ENCODE assay signal across 8 cellular contexts in genomic region chr3:152474585-152474984, GRCh38.
DNase-seq lines count a peak whose midpoint lies in the region; ATAC-seq and TF ChIP-seq lines count a peak whose summit lies in the region.

No MANE protein-coding gene starts in this region.

- ATAC-seq in GM19328 (IDR thresholded peaks at IDR 0.05; ENCODE audit: unreplicated experiment) (peak; percentile 68), HG03521 (IDR thresholded peaks at IDR 0.05; ENCODE audit: unreplicated experiment) (peak; percentile 64), HG03039 (IDR thresholded peaks at IDR 0.05; ENCODE audit: unreplicated experiment) (no peak)

- TF ChIP-seq CTCF in sigmoid colon (IDR thresholded peaks at IDR 0.05) (peak in 3 of 4 experiments; percentile 13 to 50 (median 23)), suprapubic skin (IDR thresholded peaks at IDR 0.05) (peak in 1 of 2 donors; percentile 28)

- H3K36me3 ChIP-seq in SJCRH30 = no peaks in the 10 kb centered on the region
- no peaks in the 10 kb centered on the region for H3K36me3 ChIP-seq in sigmoid colon
- no peaks in the 10 kb centered on the region for H3K36me3 ChIP-seq in suprapubic skin

- no peak for TF ChIP-seq EP300 in sigmoid colon (IDR thresholded peaks at IDR 0.05)
- no peak for TF ChIP-seq EP300 in suprapubic skin (IDR thresholded peaks at IDR 0.05)

- intact Hi-C loops in sigmoid colon (cut with DNase I) = loop anchor here (5.0 kb wide), 1 partner anchor 48 kb away; no protein-coding TSS in a partner anchor

- no peak overlapping the region for H3K4me3 ChIP-seq in SJCRH30
- H3K4me3 ChIP-seq in sigmoid colon = no peak overlapping the region
- H3K4me3 ChIP-seq in suprapubic skin = no peak overlapping the region

- H3K27ac ChIP-seq in SJCRH30 (no peak overlapping the region), sigmoid colon (no peak overlapping the region), suprapubic skin (no peak overlapping the region)

- no peak for TF ChIP-seq POLR2A in sigmoid colon (IDR thresholded peaks at IDR 0.05)
- no peak for TF ChIP-seq POLR2A in suprapubic skin (IDR thresholded peaks at IDR 0.05)

- H3K4me1 ChIP-seq in SJCRH30 = no peaks in the 10 kb centered on the region
- no peaks in the 10 kb centered on the region for H3K4me1 ChIP-seq in sigmoid colon
- H3K4me1 ChIP-seq in suprapubic skin = peaks cover 6% of the 10 kb centered on the region

- peak; percentile 63 for DNase-seq in DMS53 (lab: John Stamatoyannopoulos, UW)
- peak; percentile 11 to 55 for DNase-seq in SJCRH30
- peak; percentile 74 for DNase-seq in fibroblast of the conjunctiva (ENCODE audit: low read depth)
- DNase-seq in sigmoid colon = no peak
- no peak for DNase-seq in suprapubic skin (ENCODE audit: low spot score in 2 of 2)

- H3K9me3 ChIP-seq in SJCRH30 (replicated peaks) (no peaks in the 10 kb centered on the region; the same call in 1 of the 2 replicates), sigmoid colon (no peaks in the 10 kb centered on the region), suprapubic skin (no peaks in the 10 kb centered on the region)

- H3K27me3 ChIP-seq in SJCRH30 (no peaks in the 10 kb centered on the region), sigmoid colon (no peaks in the 10 kb centered on the region), suprapubic skin (no peaks in the 10 kb centered on the region)

- WGBS in sigmoid colon, 2 donors = 75 to 88% methylated on average over 2 of the region's 2 CpGs
- WGBS in suprapubic skin = 88% methylated on average over 2 of the region's 2 CpGs

Comparison
In these comparisons a context has a peak if more than half of its experiments do, and no peak if none do; other contexts are left out.
1. DNase-seq: peak in DMS53 (single experiment), SJCRH30 (2 of 2) and fibroblast of the conjunctiva (single experiment); none in sigmoid colon (single experiment) and suprapubic skin (0 of 2).